In genomic region chr7:115435178-115435577, GRCh38 we compare ENCODE assay signal across 19 cellular contexts.
DNase-seq lines count a peak whose midpoint lies in the region; ATAC-seq and TF ChIP-seq lines count a peak whose summit lies in the region.
"Had no signal": no experiment of that assay in that cellular context is flagged by ENCODE, and none has a peak within 500 bp of the region (broad histone marks: within the 10 kb centered on the region; RNA-seq: fewer than 3 reads in every experiment).

No MANE protein-coding gene starts in this region.

- 100% methylated on average over 1 of the region's 1 CpG for WGBS in gastroesophageal sphincter (ENCODE audit: low coverage in 1 of 2), 2 donors

- no peak for TF ChIP-seq EP300 in gastroesophageal sphincter (IDR thresholded peaks at IDR 0.05)

- H3K27ac ChIP-seq in gastroesophageal sphincter: no peak overlapping the region
- H3K27ac ChIP-seq: esophagus squamous epithelium, prostate gland had no signal

- ATAC-seq in GM18867 (IDR thresholded peaks at IDR 0.05; ENCODE audit: unreplicated experiment) (peak; percentile 98), GM21526 (IDR thresholded peaks at IDR 0.05; ENCODE audit: low FRiP score, unreplicated experiment) (peak; percentile 93), HG03025 (IDR thresholded peaks at IDR 0.05; ENCODE audit: low FRiP score, unreplicated experiment) (peak; percentile 86), HG03575 (IDR thresholded peaks at IDR 0.05; ENCODE audit: extremely low read depth, insufficient number of reproducible peaks, low FRiP score, unreplicated experiment) (peak; percentile 93), gastroesophageal sphincter (no peak)
- no peak for ATAC-seq in activated CD4-positive, alpha-beta T cell treated with anti-CD3 and anti-CD28 coated beads for 36 hours
- ATAC-seq: K562 had no signal

- CTCF ChIA-PET in MCF 10A (lab: Yijun Ruan, JAX): interaction anchor here (0.7 to 1.3 kb wide), 2 partner anchors 15 to 745 kb away, joined by 3 read pairs; no protein-coding TSS in a partner anchor
- CTCF ChIA-PET in activated CD4-positive, alpha-beta T cell treated with anti-CD3 and anti-CD28 coated beads for 36 hours (lab: Charles Lee): no interaction called here

- TF ChIP-seq POLR2A in gastroesophageal sphincter (IDR thresholded peaks at IDR 0.05): no peak

- no peaks in the 10 kb centered on the region for H3K9me3 ChIP-seq in gastroesophageal sphincter
- H3K9me3 ChIP-seq: esophagus squamous epithelium, prostate gland had no signal

- no peak overlapping the region for H3K27ac Mint-ChIP-seq in MCF 10A (ENCODE audit: low read depth, unreplicated experiment)
- no peak overlapping the region for H3K27ac Mint-ChIP-seq in activated CD4-positive, alpha-beta T cell treated with anti-CD3 and anti-CD28 coated beads for 36 hours
- H3K27ac Mint-ChIP-seq: activated naive CD8-positive, alpha-beta T cell treated with anti-CD3 and anti-CD28 coated beads, Interleukin-2, amount 10 ng/mL, durations not matched to agents 7 days and 5 days; H9; T-helper 2 cell treated with Interferon-gamma antibody and Interleukin-4, amounts not matched to agents 5 μg/mL and 100 μg/mL, for 36 hours had no signal

- intact Hi-C loops in MCF 10A (cut with micrococcal nuclease): no loop called here
- intact Hi-C loops in activated CD4-positive, alpha-beta T cell treated with anti-CD3 and anti-CD28 coated beads for 36 hours (cut with DNase I, micrococcal nuclease): no loop called here

- H3K27me3 ChIP-seq in gastroesophageal sphincter: no peaks in the 10 kb centered on the region
- H3K27me3 ChIP-seq: esophagus squamous epithelium had no signal

- H3K27me3 Mint-ChIP-seq in MCF 10A (ENCODE audit: insufficient read depth, unreplicated experiment): peaks cover 51% of the 10 kb centered on the region
- peaks cover 2% of the 10 kb centered on the region for H3K27me3 Mint-ChIP-seq in activated CD4-positive, alpha-beta T cell treated with anti-CD3 and anti-CD28 coated beads for 36 hours
- H3K27me3 Mint-ChIP-seq: activated naive CD8-positive, alpha-beta T cell treated with anti-CD3 and anti-CD28 coated beads, Interleukin-2, amount 10 ng/mL, durations not matched to agents 7 days and 5 days; CD4-positive, CD25-positive, alpha-beta regulatory T cell had no signal

- POLR2A ChIA-PET in MCF 10A (lab: Yijun Ruan, JAX): no interaction called here
- POLR2A ChIA-PET in activated CD4-positive, alpha-beta T cell treated with anti-CD3 and anti-CD28 coated beads for 36 hours (lab: Charles Lee): no interaction called here

- no TSS peak for BruUV-seq in MCF 10A (replicated peaks; lab: Mats Ljungman, UMichigan)

- no peak for DNase-seq in MCF 10A (ENCODE audit: unreplicated experiment)
- no peak for DNase-seq in NCI-H1092 treated with DMSO at 0.1 percent for 48 hours (lab: John Stamatoyannopoulos, UW)
- DNase-seq in activated CD4-positive, alpha-beta T cell treated with anti-CD3 and anti-CD28 coated beads for 36 hours: no peak
- DNase-seq: activated naive CD8-positive, alpha-beta T cell treated with anti-CD3 and anti-CD28 coated beads, Interleukin-2, amount 10 ng/mL, durations not matched to agents 7 days and 5 days; CD4-positive, CD25-positive, alpha-beta regulatory T cell; esophagus squamous epithelium; H9; NCI-H1930; OCI-M1; stimulated activated CD4-positive, alpha-beta T cell treated with anti-CD3 and anti-CD28 coated beads, Interleukin-1b, Interleukin-23, amount 100 ng/mL, for 48 hours; stimulated activated naive CD4-positive, alpha-beta T cell had no signal

- H3K9me3 Mint-ChIP-seq in MCF 10A (ENCODE audit: unreplicated experiment): no peaks in the 10 kb centered on the region
- no peaks in the 10 kb centered on the region for H3K9me3 Mint-ChIP-seq in activated CD4-positive, alpha-beta T cell treated with anti-CD3 and anti-CD28 coated beads for 36 hours (ENCODE audit: low read depth)
- H3K9me3 Mint-ChIP-seq: H9; T-helper 2 cell treated with Interferon-gamma antibody and Interleukin-4, amounts not matched to agents 5 μg/mL and 100 μg/mL, for 36 hours had no signal

- TF ChIP-seq CTCF in MCF 10A (IDR thresholded peaks at IDR 0.05; ENCODE audit: unreplicated experiment): no peak
- TF ChIP-seq CTCF in gastroesophageal sphincter (IDR thresholded peaks at IDR 0.05): no peak

- no peaks in the 10 kb centered on the region for H3K36me3 Mint-ChIP-seq in MCF 10A (ENCODE audit: insufficient read depth, unreplicated experiment)
- no peaks in the 10 kb centered on the region for H3K36me3 Mint-ChIP-seq in activated CD4-positive, alpha-beta T cell treated with anti-CD3 and anti-CD28 coated beads for 36 hours (ENCODE audit: low read depth)
- H3K36me3 Mint-ChIP-seq: activated naive CD8-positive, alpha-beta T cell treated with anti-CD3 and anti-CD28 coated beads, Interleukin-2, amount 10 ng/mL, durations not matched to agents 7 days and 5 days; CD4-positive, CD25-positive, alpha-beta regulatory T cell had no signal

- no peaks in the 10 kb centered on the region for H3K4me1 ChIP-seq in gastroesophageal sphincter
- H3K4me1 ChIP-seq: esophagus squamous epithelium, prostate gland had no signal

- no peaks in the 10 kb centered on the region for H3K4me1 Mint-ChIP-seq in MCF 10A (ENCODE audit: insufficient read depth, unreplicated experiment)
- H3K4me1 Mint-ChIP-seq in activated CD4-positive, alpha-beta T cell treated with anti-CD3 and anti-CD28 coated beads for 36 hours: no peaks in the 10 kb centered on the region
- H3K4me1 Mint-ChIP-seq: activated naive CD8-positive, alpha-beta T cell treated with anti-CD3 and anti-CD28 coated beads, Interleukin-2, amount 10 ng/mL, durations not matched to agents 7 days and 5 days; CD4-positive, CD25-positive, alpha-beta regulatory T cell had no signal

- H3K4me3 ChIP-seq in gastroesophageal sphincter: no peak overlapping the region
- H3K4me3 ChIP-seq: esophagus squamous epithelium, K562, prostate gland had no signal

- H3K36me3 ChIP-seq in gastroesophageal sphincter: no peaks in the 10 kb centered on the region
- H3K36me3 ChIP-seq: esophagus squamous epithelium, prostate gland had no signal

- H3K4me3 Mint-ChIP-seq in MCF 10A (ENCODE audit: unreplicated experiment): no peak overlapping the region
- H3K4me3 Mint-ChIP-seq in activated CD4-positive, alpha-beta T cell treated with anti-CD3 and anti-CD28 coated beads for 36 hours: no peak overlapping the region
- H3K4me3 Mint-ChIP-seq: activated naive CD8-positive, alpha-beta T cell treated with anti-CD3 and anti-CD28 coated beads, Interleukin-2, amount 10 ng/mL, durations not matched to agents 7 days and 5 days; CD4-positive, CD25-positive, alpha-beta regulatory T cell; H9; T-helper 2 cell treated with Interferon-gamma antibody and Interleukin-4, amounts not matched to agents 5 μg/mL and 100 μg/mL, for 36 hours had no signal

Comparison
In these comparisons a context has a peak if more than half of its experiments do, and no peak if none do; other contexts are left out.
1. ATAC-seq: peak in GM18867 (single experiment), GM21526 (single experiment), HG03025 (single experiment) and HG03575 (single experiment); none in gastroesophageal sphincter (single experiment) and activated CD4-positive, alpha-beta T cell treated with anti-CD3 and anti-CD28 coated beads for 36 hours (single experiment).